Comparison of ENCODE assay signal across 1 cellular context in the genomic region with DNA sequence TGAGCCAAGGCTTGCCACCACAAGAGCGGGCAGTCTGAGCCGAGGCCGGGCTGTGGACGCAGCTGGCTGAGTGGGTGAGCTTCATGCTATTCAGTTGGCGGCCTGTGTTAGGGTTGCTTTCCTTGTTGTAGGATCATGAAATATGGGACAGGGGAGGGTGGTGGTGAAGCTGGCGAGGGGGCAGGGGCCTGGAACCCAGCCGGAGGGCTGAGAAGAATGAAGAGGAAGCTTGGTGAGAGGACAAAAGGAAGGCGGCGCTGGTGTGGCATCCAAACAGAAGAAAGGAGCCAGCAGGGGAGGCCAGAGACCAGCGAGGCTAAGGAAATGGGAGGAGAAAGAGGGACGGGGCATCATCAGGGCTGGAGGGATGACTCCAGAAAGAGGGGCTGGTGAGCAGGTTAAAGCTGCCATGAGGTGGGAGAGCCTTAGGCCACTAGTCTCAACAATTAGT.
TF ChIP-seq lines count a peak whose summit lies in the region.

No MANE protein-coding gene starts in this region.

TF ChIP-seq in A549, 52 proteins besides CTCF, POLR2A, EP300 and RAD21:
- no peak for TF ChIP-seq CEBPB (IDR thresholded peaks at IDR 0.05)
- TF ChIP-seq RARB (CRISPR knock-in tag; IDR thresholded peaks at IDR 0.05), result no peak
- TF ChIP-seq GATA3 (IDR thresholded peaks at IDR 0.05; ENCODE audit: borderline replicate concordance), result no peak
- no peak for TF ChIP-seq RNF2 (IDR thresholded peaks at IDR 0.05; ENCODE audit: borderline replicate concordance, low read depth)
- TF ChIP-seq, protein P1, sequence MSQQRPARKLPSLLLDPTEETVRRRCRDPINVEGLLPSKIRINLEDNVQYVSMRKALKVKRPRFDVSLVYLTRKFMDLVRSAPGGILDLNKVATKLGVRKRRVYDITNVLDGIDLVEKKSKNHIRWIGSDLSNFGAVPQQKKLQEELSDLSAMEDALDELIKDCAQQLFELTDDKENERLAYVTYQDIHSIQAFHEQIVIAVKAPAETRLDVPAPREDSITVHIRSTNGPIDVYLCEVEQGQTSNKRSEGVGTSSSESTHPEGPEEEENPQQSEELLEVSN (IDR thresholded peaks at IDR 0.05; ENCODE audit: borderline replicate concordance, low read depth), result no peak
- TF ChIP-seq, protein P2, sequence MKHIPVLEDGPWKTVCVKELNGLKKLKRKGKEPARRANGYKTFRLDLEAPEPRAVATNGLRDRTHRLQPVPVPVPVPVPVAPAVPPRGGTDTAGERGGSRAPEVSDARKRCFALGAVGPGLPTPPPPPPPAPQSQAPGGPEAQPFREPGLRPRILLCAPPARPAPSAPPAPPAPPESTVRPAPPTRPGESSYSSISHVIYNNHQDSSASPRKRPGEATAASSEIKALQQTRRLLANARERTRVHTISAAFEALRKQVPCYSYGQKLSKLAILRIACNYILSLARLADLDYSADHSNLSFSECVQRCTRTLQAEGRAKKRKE (CRISPR knock-in tag; IDR thresholded peaks at IDR 0.05; ENCODE audit: low read depth), result no peak
- TF ChIP-seq ZC3H11A (IDR thresholded peaks at IDR 0.05), result no peak
- no peak for TF ChIP-seq HOXB13 (CRISPR knock-in tag; IDR thresholded peaks at IDR 0.05; ENCODE audit: low read depth)
- TF ChIP-seq, protein P3, sequence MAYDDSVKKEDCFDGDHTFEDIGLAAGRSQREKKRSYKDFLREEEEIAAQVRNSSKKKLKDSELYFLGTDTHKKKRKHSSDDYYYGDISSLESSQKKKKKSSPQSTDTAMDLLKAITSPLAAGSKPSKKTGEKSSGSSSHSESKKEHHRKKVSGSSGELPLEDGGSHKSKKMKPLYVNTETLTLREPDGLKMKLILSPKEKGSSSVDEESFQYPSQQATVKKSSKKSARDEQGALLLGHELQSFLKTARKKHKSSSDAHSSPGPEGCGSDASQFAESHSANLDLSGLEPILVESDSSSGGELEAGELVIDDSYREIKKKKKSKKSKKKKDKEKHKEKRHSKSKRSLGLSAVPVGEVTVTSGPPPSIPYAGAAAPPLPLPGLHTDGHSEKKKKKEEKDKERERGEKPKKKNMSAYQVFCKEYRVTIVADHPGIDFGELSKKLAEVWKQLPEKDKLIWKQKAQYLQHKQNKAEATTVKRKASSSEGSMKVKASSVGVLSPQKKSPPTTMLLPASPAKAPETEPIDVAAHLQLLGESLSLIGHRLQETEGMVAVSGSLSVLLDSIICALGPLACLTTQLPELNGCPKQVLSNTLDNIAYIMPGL (CRISPR knock-in tag; IDR thresholded peaks at IDR 0.05; ENCODE audit: borderline replicate concordance), result no peak
- TF ChIP-seq FOSB (CRISPR knock-in tag; IDR thresholded peaks at IDR 0.05), result no peak
- no peak for TF ChIP-seq KDM5A (IDR thresholded peaks at IDR 0.05)
- no peak for TF ChIP-seq EHMT2 (IDR thresholded peaks at IDR 0.05; ENCODE audit: low read depth)
- no peak for TF ChIP-seq HOXA7 (CRISPR knock-in tag; IDR thresholded peaks at IDR 0.05)
- no peak for TF ChIP-seq KDM1A (IDR thresholded peaks at IDR 0.05; ENCODE audit: low read depth)
- no peak for TF ChIP-seq CHD2 (IDR thresholded peaks at IDR 0.05; ENCODE audit: low read length, partially characterized antibody)
- no peak for TF ChIP-seq SMC3 (IDR thresholded peaks at IDR 0.05)
- no peak for TF ChIP-seq ZFP36 (IDR thresholded peaks at IDR 0.05; ENCODE audit: borderline replicate concordance, partially characterized antibody)
- no peak for TF ChIP-seq RCOR1 (IDR thresholded peaks at IDR 0.05; ENCODE audit: low read depth, low read length)
